8 cellular contexts compared by ENCODE assay signal in genomic region chr15:84748274-84749110, GRCh38. TPM values are rescaled to one million over a fixed set of nuclear protein-coding genes. Genes with fewer than 3 reads are reported as not detected.
DNase-seq lines count a peak whose midpoint lies in the region; ATAC-seq and TF ChIP-seq lines count a peak whose summit lies in the region.

A gene with protein sequence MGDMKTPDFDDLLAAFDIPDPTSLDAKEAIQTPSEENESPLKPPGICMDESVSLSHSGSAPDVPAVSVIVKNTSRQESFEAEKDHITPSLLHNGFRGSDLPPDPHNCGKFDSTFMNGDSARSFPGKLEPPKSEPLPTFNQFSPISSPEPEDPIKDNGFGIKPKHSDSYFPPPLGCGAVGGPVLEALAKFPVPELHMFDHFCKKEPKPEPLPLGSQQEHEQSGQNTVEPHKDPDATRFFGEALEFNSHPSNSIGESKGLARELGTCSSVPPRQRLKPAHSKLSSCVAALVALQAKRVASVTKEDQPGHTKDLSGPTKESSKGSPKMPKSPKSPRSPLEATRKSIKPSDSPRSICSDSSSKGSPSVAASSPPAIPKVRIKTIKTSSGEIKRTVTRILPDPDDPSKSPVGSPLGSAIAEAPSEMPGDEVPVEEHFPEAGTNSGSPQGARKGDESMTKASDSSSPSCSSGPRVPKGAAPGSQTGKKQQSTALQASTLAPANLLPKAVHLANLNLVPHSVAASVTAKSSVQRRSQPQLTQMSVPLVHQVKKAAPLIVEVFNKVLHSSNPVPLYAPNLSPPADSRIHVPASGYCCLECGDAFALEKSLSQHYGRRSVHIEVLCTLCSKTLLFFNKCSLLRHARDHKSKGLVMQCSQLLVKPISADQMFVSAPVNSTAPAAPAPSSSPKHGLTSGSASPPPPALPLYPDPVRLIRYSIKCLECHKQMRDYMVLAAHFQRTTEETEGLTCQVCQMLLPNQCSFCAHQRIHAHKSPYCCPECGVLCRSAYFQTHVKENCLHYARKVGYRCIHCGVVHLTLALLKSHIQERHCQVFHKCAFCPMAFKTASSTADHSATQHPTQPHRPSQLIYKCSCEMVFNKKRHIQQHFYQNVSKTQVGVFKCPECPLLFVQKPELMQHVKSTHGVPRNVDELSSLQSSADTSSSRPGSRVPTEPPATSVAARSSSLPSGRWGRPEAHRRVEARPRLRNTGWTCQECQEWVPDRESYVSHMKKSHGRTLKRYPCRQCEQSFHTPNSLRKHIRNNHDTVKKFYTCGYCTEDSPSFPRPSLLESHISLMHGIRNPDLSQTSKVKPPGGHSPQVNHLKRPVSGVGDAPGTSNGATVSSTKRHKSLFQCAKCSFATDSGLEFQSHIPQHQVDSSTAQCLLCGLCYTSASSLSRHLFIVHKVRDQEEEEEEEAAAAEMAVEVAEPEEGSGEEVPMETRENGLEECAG (N-terminal part only) (plus strand): TSS chr15:84748592. CDS start chr15:84782676, 34,084 bp downstream.

- TF ChIP-seq CTCF in heart right ventricle (IDR thresholded peaks at IDR 0.05): peak in 5 of 9 donors; percentile 11 to 68 (median 36)

- ATAC-seq in GM21576 (IDR thresholded peaks at IDR 0.05; ENCODE audit: unreplicated experiment) (peak; percentile 41), T-cell (replicated peaks in 1 of 4) (peak; percentile 76 to 80 (median 78)), heart right ventricle (peak; percentile 53 to 86 (median 77))

- H3K4me1 Mint-ChIP-seq in T-cell: peaks cover 70 to 72% (median 70%) of the 10 kb centered on the region in 3 donors

- H3K27me3 ChIP-seq in adipocyte (replicated peaks; ENCODE audit: control insufficient read depth, insufficient read depth, low read length) (no peaks in the 10 kb centered on the region), heart right ventricle (no peaks in the 10 kb centered on the region)

- H3K36me3 Mint-ChIP-seq in T-cell: peaks cover 10% of the 10 kb centered on the region

- POLR2A ChIA-PET in T-cell (lab: Charles Lee): no interaction called here

- peak within 1 kb of the TSS; percentile 99 for H3K9ac ChIP-seq in adipocyte (ENCODE audit: low read length)

- WGBS in heart right ventricle, 2 donors: 0% methylated on average over 38 to 123 of the region's 127 CpGs

- peak within 1 kb of the TSS; percentile 98 to 100 (median 100) for H3K27ac ChIP-seq in heart right ventricle

- CTCF ChIA-PET in T-cell (lab: Charles Lee): interaction anchor here (0.6 to 1.3 kb wide), 4 partner anchors 9 to 35 kb away, joined by 3 to 4 read pairs (median 4); no protein-coding TSS in a partner anchor

- DNase-seq in ELR (ENCODE audit: low read depth): peak; percentile 78
- no peak for DNase-seq in Jurkat, Clone E6-1 (ENCODE audit: low read depth, low spot score)
- DNase-seq in T-cell: peak; percentile 57 to 87 (median 76)
- DNase-seq in adipocyte (ENCODE audit: low read depth): peak; percentile 88
- peak; percentile 86 to 92 for DNase-seq in heart right ventricle
- peak; percentile 94 for DNase-seq in posterior vena cava (ENCODE audit: low spot score)
- peak; percentile 86 for DNase-seq in ureter (ENCODE audit: low spot score)

- peak within 1 kb of the TSS; percentile 95 to 98 (median 97) for H3K4me3 Mint-ChIP-seq in T-cell

- intact Hi-C loops in heart right ventricle (cut with DNase I) (loop anchor here in 8 of 10 donors (1.0 to 5.0 kb wide), 7 partner anchors 32 to 146 kb away; partner anchors contain the start of genes ALPK3 (in 5 of the 8), SEC11A (in 3 of the 8), WDR73 (in 3 of the 8) and ZSCAN2 (in 1 of the 8)), posterior vena cava (cut with DNase I) (loop anchor here (2.0 to 10.0 kb wide), 3 partner anchors 34 to 176 kb away; partner anchors contain the start of gene ZSCAN2 (in 1 of the 2))

- H3K9me3 ChIP-seq in adipocyte (ENCODE audit: control insufficient read depth, low read length) (no peaks in the 10 kb centered on the region), heart right ventricle (no peaks in the 10 kb centered on the region)

- H3K9me3 Mint-ChIP-seq in T-cell: no peaks in the 10 kb centered on the region

- peak within 1 kb of the TSS; percentile 74 for H3K4me3 ChIP-seq in Jurkat, Clone E6-1 (ENCODE audit: low read length)
- H3K4me3 ChIP-seq in adipocyte (ENCODE audit: low read length): peak within 1 kb of the TSS; percentile 96
- H3K4me3 ChIP-seq in heart right ventricle: peak within 1 kb of the TSS; percentile 61 to 98 (median 86)

- H3K27ac Mint-ChIP-seq in T-cell: peak within 1 kb of the TSS; percentile 95 to 99

- no peaks in the 10 kb centered on the region for H3K27me3 Mint-ChIP-seq in T-cell

- no peaks in the 10 kb centered on the region for H3K36me3 ChIP-seq in adipocyte (ENCODE audit: control insufficient read depth, insufficient read depth, low read length, severe bottlenecking)
- peaks cover 0 to 3% (median 0%) of the 10 kb centered on the region in 9 donors for H3K36me3 ChIP-seq in heart right ventricle

- H3K4me1 ChIP-seq in adipocyte (ENCODE audit: control insufficient read depth, insufficient read depth, low read length): peaks cover 33% of the 10 kb centered on the region
- H3K4me1 ChIP-seq in heart right ventricle: peaks cover 10 to 74% (median 63%) of the 10 kb centered on the region in 9 donors

RNA-seq across cellular contexts. Expression of the gene that starts here (rescaled TPM):
- polyA plus RNA-seq in Jurkat, Clone E6-1 (2012; ENCODE audit: insufficient read depth, insufficient read length): 19.8 TPM
- total RNA-seq in T-cell (10 to 100 TPM; 34.5 to 43.6 (median 39.0) TPM), heart right ventricle (10 to 100 TPM; 17.1 to 26.9 (median 20.8) TPM), posterior vena cava (10 to 100 TPM; 21.3 to 21.8 TPM), ureter (29.0 TPM)
- 1 to 10 TPM; 8.2 to 8.7 TPM for polyA plus RNA-seq in heart right ventricle
